In the genomic region with DNA sequence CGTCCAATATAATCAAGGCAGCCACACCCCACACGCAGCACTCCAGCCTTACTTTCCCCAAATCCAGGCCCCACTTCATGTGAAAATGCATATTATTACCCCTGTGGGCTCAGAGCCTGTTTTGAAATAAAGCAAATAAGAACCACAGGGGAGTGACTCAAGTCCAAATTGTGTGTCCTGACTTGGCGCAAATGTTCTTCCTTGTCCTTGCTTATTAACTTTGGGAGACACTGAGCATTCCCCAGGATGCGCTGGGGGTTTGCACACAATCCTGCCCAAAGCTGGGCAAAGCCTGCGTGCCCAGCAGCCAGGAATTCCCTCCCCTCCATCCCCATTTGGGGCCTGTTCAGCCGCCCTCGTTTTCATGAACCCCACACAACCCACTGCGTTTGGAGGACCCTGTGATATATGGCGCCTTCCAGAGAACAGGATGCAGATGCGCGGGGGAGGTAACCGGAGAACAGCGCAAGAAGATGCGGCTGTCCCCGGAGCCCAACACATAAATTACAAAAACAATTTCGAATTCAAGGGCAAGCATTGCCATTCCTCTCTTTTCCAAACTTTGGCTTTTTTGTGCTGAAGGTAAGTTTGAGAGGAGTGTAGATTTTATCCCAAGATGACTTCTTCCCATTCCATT, we compare ENCODE assay signal across 29 cellular contexts. TPM values are rescaled to one million over a fixed set of nuclear protein-coding genes. Genes with fewer than 3 reads are reported as not detected.
"Had no signal": no experiment of that assay in that cellular context is flagged by ENCODE, and none has a peak within 500 bp of the region (broad histone marks: within the 10 kb centered on the region; RNA-seq: fewer than 3 reads in every experiment).

No MANE protein-coding gene starts in this region.

- H3K36me3 Mint-ChIP-seq: activated naive CD8-positive, alpha-beta T cell treated with anti-CD3 and anti-CD28 coated beads, Interleukin-2, amount 10 ng/mL, durations not matched to agents 7 days and 5 days; brain; WTC11 had no signal

- DNase-seq: activated CD4-positive, alpha-beta T cell treated with anti-CD3 and anti-CD28 coated beads for 1 hour; activated CD4-positive, alpha-beta T cell treated with anti-CD3 and anti-CD28 coated beads for 4 hours; activated CD4-positive, alpha-beta T cell treated with anti-CD3 and anti-CD28 coated beads, Interleukin-2, amount 50 U/mL, for 1 hour; activated CD4-positive, alpha-beta T cell treated with anti-CD3 and anti-CD28 coated beads, Interleukin-2, amount 50 U/mL, for 48 hours; activated CD8-positive, alpha-beta memory T cell treated with anti-CD3 and anti-CD28 coated beads for 24 hours; activated CD8-positive, alpha-beta T cell treated with anti-CD3 and anti-CD28 coated beads for 36 hours; activated effector memory CD4-positive, alpha-beta T cell treated with Interleukin-2 at 50 U/mL for 16 hours; activated gamma-delta T cell treated with Interleukin-2 at 50 U/mL for 16 hours; activated naive CD4-positive, alpha-beta T cell treated with anti-CD3 and anti-CD28 coated beads for 36 hours; activated naive CD8-positive, alpha-beta T cell treated with anti-CD3 and anti-CD28 coated beads, Interleukin-2, amount 10 ng/mL, durations not matched to agents 7 days and 5 days; activated T-cell treated with anti-CD3 and anti-CD28 coated beads, Interleukin-2, amount 50 U/mL, for 4 hours; central memory CD4-positive, alpha-beta T cell; cerebellar nuclear complex; colonic mucosa; effector CD8-positive, alpha-beta T cell; esophagus squamous epithelium; foreskin melanocyte; T-helper 2 cell had no signal

- H3K4me3 Mint-ChIP-seq: activated CD8-positive, alpha-beta T cell treated with anti-CD3 and anti-CD28 coated beads for 36 hours; activated naive CD4-positive, alpha-beta T cell treated with anti-CD3 and anti-CD28 coated beads for 36 hours; activated naive CD8-positive, alpha-beta T cell treated with anti-CD3 and anti-CD28 coated beads, Interleukin-2, amount 10 ng/mL, durations not matched to agents 7 days and 5 days; activated T-cell treated with anti-CD3 and anti-CD28 coated beads, Interleukin-2, amount 50 U/mL, for 4 hours; activated T-helper 17 cell treated with anti-CD3 and anti-CD28 coated beads, Interleukin-2, amount 50 U/mL, for 72 hours; brain; WTC11 had no signal

- H3K27ac Mint-ChIP-seq: activated CD8-positive, alpha-beta T cell treated with anti-CD3 and anti-CD28 coated beads for 36 hours; activated naive CD4-positive, alpha-beta T cell treated with anti-CD3 and anti-CD28 coated beads for 36 hours; activated naive CD4-positive, alpha-beta T cell treated with anti-CD3 and anti-CD28 coated beads, Interleukin-2, amount 50 U/mL, for 72 hours; activated naive CD8-positive, alpha-beta T cell treated with anti-CD3 and anti-CD28 coated beads, Interleukin-2, amount 10 ng/mL, durations not matched to agents 7 days and 5 days; activated T-helper 17 cell treated with anti-CD3 and anti-CD28 coated beads, Interleukin-2, amount 50 U/mL, for 72 hours; brain; WTC11 had no signal

- ATAC-seq: activated CD8-positive, alpha-beta T cell treated with anti-CD3 and anti-CD28 coated beads for 36 hours; activated naive CD4-positive, alpha-beta T cell treated with anti-CD3 and anti-CD28 coated beads, Interleukin-2, amount 50 U/mL, for 72 hours; activated T-cell treated with anti-CD3 and anti-CD28 coated beads, Interleukin-2, amount 50 U/mL, for 4 hours; activated T-helper 17 cell treated with anti-CD3 and anti-CD28 coated beads, Interleukin-2, amount 50 U/mL, for 72 hours; gastroesophageal sphincter; WTC11 had no signal

- H3K4me1 Mint-ChIP-seq: activated naive CD8-positive, alpha-beta T cell treated with anti-CD3 and anti-CD28 coated beads, Interleukin-2, amount 10 ng/mL, durations not matched to agents 7 days and 5 days; activated T-helper 17 cell treated with anti-CD3 and anti-CD28 coated beads, Interleukin-2, amount 50 U/mL, for 72 hours; brain; WTC11 had no signal

- H3K9me3 Mint-ChIP-seq: activated T-helper 17 cell treated with anti-CD3 and anti-CD28 coated beads, Interleukin-2, amount 50 U/mL, for 72 hours had no signal

- H3K4me3 ChIP-seq: ascending aorta, breast epithelium, cardiac muscle cell, colonic mucosa, esophagus squamous epithelium, gastroesophageal sphincter had no signal

RNA-seq across cellular contexts. Expression of a gene that starts 42.4 kb away (rescaled TPM):
- total RNA-seq: activated CD8-positive, alpha-beta T cell treated with anti-CD3 and anti-CD28 coated beads for 36 hours; activated naive CD4-positive, alpha-beta T cell treated with anti-CD3 and anti-CD28 coated beads for 36 hours; activated naive CD4-positive, alpha-beta T cell treated with anti-CD3 and anti-CD28 coated beads, Interleukin-2, amount 50 U/mL, for 72 hours; activated naive CD8-positive, alpha-beta T cell treated with anti-CD3 and anti-CD28 coated beads, Interleukin-2, amount 10 ng/mL, durations not matched to agents 7 days and 5 days; activated T-cell treated with anti-CD3 and anti-CD28 coated beads, Interleukin-2, amount 50 U/mL, for 4 hours; ascending aorta; breast epithelium; cardiac muscle cell; esophagus squamous epithelium; fibroblast of lung; fibroblast of villous mesenchyme; T-helper 1 cell treated with Interleukin-12 subunit alpha and Interleukin-12 subunit beta and Interleukin-4 antibody, amounts not matched to agents 30 ng/mL and 1 ng/mL, for 36 hours; WTC11 had no signal
